19 cellular contexts compared by ENCODE assay signal in genomic region chr5:92941806-92942205, GRCh38.
DNase-seq lines count a peak whose midpoint lies in the region; ATAC-seq and TF ChIP-seq lines count a peak whose summit lies in the region.
"Had no signal": no experiment of that assay in that cellular context is flagged by ENCODE, and none has a peak within 500 bp of the region (broad histone marks: within the 10 kb centered on the region; RNA-seq: fewer than 3 reads in every experiment).

No MANE protein-coding gene starts in this region.

- no peaks in the 10 kb centered on the region for H3K9me2 ChIP-seq in GM23338 (ENCODE audit: insufficient read depth)

- H3K27ac Mint-ChIP-seq in GM23338, result no peak overlapping the region
- H3K27ac Mint-ChIP-seq in activated CD4-positive, alpha-beta T cell treated with anti-CD3 and anti-CD28 coated beads, Interleukin-2, amount 10 ng/mL, durations not matched to agents 24 days and 14 days, result no peak overlapping the region
- H3K27ac Mint-ChIP-seq: CD14-positive monocyte had no signal

- no peak overlapping the region for H3K4me2 ChIP-seq in GM23338
- H3K4me2 ChIP-seq: KMS-11 had no signal

- no peaks in the 10 kb centered on the region for H3K27me3 Mint-ChIP-seq in GM23338 (ENCODE audit: insufficient read depth, low read depth, poor library complexity)
- no peaks in the 10 kb centered on the region for H3K27me3 Mint-ChIP-seq in activated CD4-positive, alpha-beta T cell treated with anti-CD3 and anti-CD28 coated beads, Interleukin-2, amount 10 ng/mL, durations not matched to agents 24 days and 14 days

- H2AFZ ChIP-seq in GM23338, result 0 out of 2 replicates have a peak overlapping the region, but pooled peaks have one; percentile 40

- no peaks in the 10 kb centered on the region for H3K9me3 Mint-ChIP-seq in GM23338
- H3K9me3 Mint-ChIP-seq in activated CD4-positive, alpha-beta T cell treated with anti-CD3 and anti-CD28 coated beads, Interleukin-2, amount 10 ng/mL, durations not matched to agents 24 days and 14 days, result no peaks in the 10 kb centered on the region

- no peak for TF ChIP-seq EP300 in esophagus muscularis mucosa (IDR thresholded peaks at IDR 0.05)

- CTCF ChIA-PET in Panc1 (lab: Charles Lee), result no interaction called here

- TF ChIP-seq CTCF in GM23338 (conservative IDR thresholded peaks at IDR 0.05; ENCODE audit: low read depth in 2 of 2), result no peak
- TF ChIP-seq CTCF in Panc1 (IDR thresholded peaks at IDR 0.05), result no peak
- TF ChIP-seq CTCF in prostate gland (IDR thresholded peaks at IDR 0.05), result no peak
- no peak for TF ChIP-seq CTCF in esophagus muscularis mucosa (IDR thresholded peaks at IDR 0.05)

- no TSS peak for BruUV-seq in Panc1 (replicated peaks; lab: Mats Ljungman, UMichigan)

- H3K27ac ChIP-seq in GM23338 (ENCODE audit: low read depth) (no peak overlapping the region), Panc1 (ENCODE audit: low read length) (peak overlapping the region; percentile 78), prostate gland (no peak overlapping the region), esophagus muscularis mucosa (replicated peaks in 1 of 4) (no peak overlapping the region)
- H3K27ac ChIP-seq: KMS-11, RWPE1 had no signal

- H3K4me3 ChIP-seq in GM23338 (no peak overlapping the region), Panc1 (ENCODE audit: low read depth in 2 of 2, low read length in 2 of 2) (no peak overlapping the region), prostate gland (no peak overlapping the region), esophagus muscularis mucosa (no peak overlapping the region)

- intact Hi-C loops in Panc1 (cut with micrococcal nuclease; ENCODE audit: unreplicated experiment) (no loop called here), prostate gland (cut with DNase I) (no loop called here), esophagus muscularis mucosa (cut with DNase I) (no loop called here)
- intact Hi-C loops in activated CD4-positive, alpha-beta T cell treated with anti-CD3 and anti-CD28 coated beads, Interleukin-2, amount 10 ng/mL, durations not matched to agents 24 days and 14 days (cut with micrococcal nuclease), result no loop called here

- POLR2A ChIA-PET in Panc1 (lab: Charles Lee), result no interaction called here

- no peaks in the 10 kb centered on the region for H4K20me1 ChIP-seq in GM23338 (replicated peaks; ENCODE audit: insufficient read depth)

- in situ Hi-C loops in Panc1 (cut with HindIII; ENCODE audit: low pct_unique_long_range_greater_than_20kb, low sequenced_read_pairs), result no loop called here

- no peaks in the 10 kb centered on the region for H3F3A ChIP-seq in GM23338 (replicated peaks; ENCODE audit: low read depth)

- H3K79me2 ChIP-seq in GM23338 (replicated peaks; ENCODE audit: insufficient read depth), result no peaks in the 10 kb centered on the region

- H3K36me3 ChIP-seq in GM23338 (ENCODE audit: insufficient read depth) (no peaks in the 10 kb centered on the region), Panc1 (ENCODE audit: control insufficient read depth, insufficient read depth, low read length) (no peaks in the 10 kb centered on the region), prostate gland (no peaks in the 10 kb centered on the region), esophagus muscularis mucosa (no peaks in the 10 kb centered on the region)

- DNase-seq in GM23338 (ENCODE audit: low spot score) (no peak), Panc1 (ENCODE audit: low read depth, low spot score) (no peak), left kidney (ENCODE audit: low read depth, low spot score) (peak; percentile 73), prostate gland (ENCODE audit: low spot score) (peak; percentile 15), esophagus muscularis mucosa (ENCODE audit: extremely low spot score) (no peak)
- DNase-seq in activated CD4-positive, alpha-beta T cell treated with anti-CD3 and anti-CD28 coated beads, Interleukin-2, amount 10 ng/mL, durations not matched to agents 24 days and 14 days, result no peak
- DNase-seq: AML-193, GDM1, GOT3, MV-4-11, NCI-H1417, NCI-H187, NCI-H2227 treated with DMSO at 0.1 percent for 48 hours, NCI-H510A treated with DMSO at 0.1 percent for 48 hours, SIG-M5 had no signal

- H3K9me3 ChIP-seq in Panc1 (ENCODE audit: control insufficient read depth, insufficient read depth, low read depth, low read length), result no peaks in the 10 kb centered on the region; the same call in 1 of the 2 replicates
- H3K9me3 ChIP-seq in prostate gland, result no peaks in the 10 kb centered on the region
- no peaks in the 10 kb centered on the region for H3K9me3 ChIP-seq in esophagus muscularis mucosa

- peaks cover 9% of the 10 kb centered on the region; the same call in 2 of the 3 replicates for H3K4me1 Mint-ChIP-seq in GM23338
- H3K4me1 Mint-ChIP-seq in activated CD4-positive, alpha-beta T cell treated with anti-CD3 and anti-CD28 coated beads, Interleukin-2, amount 10 ng/mL, durations not matched to agents 24 days and 14 days, result no peaks in the 10 kb centered on the region
- H3K4me1 Mint-ChIP-seq: CD14-positive monocyte had no signal

- ATAC-seq in GM23338 (no peak), Panc1 (no peak), HG03378 (IDR thresholded peaks at IDR 0.05; ENCODE audit: unreplicated experiment) (no peak)

- no peaks in the 10 kb centered on the region for H3K27me3 ChIP-seq in GM23338 (ENCODE audit: insufficient read depth)
- H3K27me3 ChIP-seq in Panc1 (ENCODE audit: control insufficient read depth, insufficient read depth, low read length), result no peaks in the 10 kb centered on the region
- H3K27me3 ChIP-seq in prostate gland (replicated peaks; ENCODE audit: insufficient read depth), result no peaks in the 10 kb centered on the region
- no peaks in the 10 kb centered on the region for H3K27me3 ChIP-seq in esophagus muscularis mucosa

- H3K4me1 ChIP-seq in GM23338 (ENCODE audit: insufficient read depth) (no peaks in the 10 kb centered on the region), Panc1 (ENCODE audit: control insufficient read depth, insufficient read depth, low read length) (peaks cover 23% of the 10 kb centered on the region; the same call in 1 of the 2 replicates), prostate gland (replicated peaks) (no peaks in the 10 kb centered on the region), esophagus muscularis mucosa (peaks cover 0 to 7% (median 3%) of the 10 kb centered on the region in 4 donors)

- H3K4me3 Mint-ChIP-seq in GM23338, result no peak overlapping the region
- no peak overlapping the region for H3K4me3 Mint-ChIP-seq in activated CD4-positive, alpha-beta T cell treated with anti-CD3 and anti-CD28 coated beads, Interleukin-2, amount 10 ng/mL, durations not matched to agents 24 days and 14 days
- H3K4me3 Mint-ChIP-seq: CD14-positive monocyte had no signal

- WGBS in prostate gland, result 67% methylated on average over 9 of the region's 9 CpGs
- WGBS in esophagus muscularis mucosa, result 95% methylated on average over 9 of the region's 9 CpGs

- no peaks in the 10 kb centered on the region for H3K36me3 Mint-ChIP-seq in GM23338 (ENCODE audit: low read depth)
- H3K36me3 Mint-ChIP-seq in activated CD4-positive, alpha-beta T cell treated with anti-CD3 and anti-CD28 coated beads, Interleukin-2, amount 10 ng/mL, durations not matched to agents 24 days and 14 days (ENCODE audit: low read depth), result no peaks in the 10 kb centered on the region
- H3K36me3 Mint-ChIP-seq: CD14-positive monocyte had no signal

- TF ChIP-seq POLR2A in prostate gland (IDR thresholded peaks at IDR 0.05) (no peak), esophagus muscularis mucosa (IDR thresholded peaks at IDR 0.05; ENCODE audit: low read depth) (no peak)

TF ChIP-seq in GM23338, 12 proteins besides CTCF, POLR2A, EP300 and RAD21 (continues in another document):
- TF ChIP-seq STAT1 (IDR thresholded peaks at IDR 0.05; ENCODE audit: unreplicated experiment) (no peak), EZH2phosphoT487 (IDR thresholded peaks at IDR 0.05; ENCODE audit: unreplicated experiment) (no peak)

Comparison
In these comparisons a context has a peak if more than half of its experiments do, and no peak if none do; other contexts are left out.
1. DNase-seq: peak in left kidney (single experiment) and prostate gland (single experiment); none in GM23338 (single experiment), Panc1 (single experiment), activated CD4-positive, alpha-beta T cell treated with anti-CD3 and anti-CD28 coated beads, Interleukin-2, amount 10 ng/mL, durations not matched to agents 24 days and 14 days (single experiment) and esophagus muscularis mucosa (single experiment).